Comparison of ENCODE assay signal across 9 cellular contexts in the genomic region with DNA sequence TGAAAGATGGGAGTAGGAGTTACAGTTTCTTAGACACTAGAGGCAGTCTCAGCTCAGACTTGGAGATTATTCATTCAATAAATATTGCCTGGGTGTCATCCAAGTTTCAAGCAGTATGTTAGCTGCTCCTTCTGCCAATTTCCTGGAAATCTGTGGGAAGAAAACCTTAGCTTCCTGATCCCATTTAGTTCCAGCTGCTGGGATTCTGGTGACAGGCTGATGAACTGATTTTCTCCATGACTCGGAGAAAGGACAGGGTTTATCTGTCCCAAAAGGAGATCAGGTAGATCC.
A peak's percentile ranks its signal among the peaks of the same experiment; 100 is the strongest.
DNase-seq lines count a peak whose midpoint lies in the region; ATAC-seq and TF ChIP-seq lines count a peak whose summit lies in the region.
"Had no signal": no experiment of that assay in that cellular context is flagged by ENCODE, and none has a peak within 500 bp of the region (broad histone marks: within the 10 kb centered on the region; RNA-seq: fewer than 3 reads in every experiment).

No MANE protein-coding gene starts in this region.

- H3K27me3 ChIP-seq in BJ (ENCODE audit: control insufficient read depth, insufficient read depth, low read length), result no peaks in the 10 kb centered on the region
- no peaks in the 10 kb centered on the region for H3K27me3 ChIP-seq in Panc1 (ENCODE audit: control insufficient read depth, insufficient read depth, low read length)
- no peaks in the 10 kb centered on the region for H3K27me3 ChIP-seq in transverse colon
- H3K27me3 ChIP-seq: upper lobe of right lung had no signal

- TF ChIP-seq EP300 in transverse colon (IDR thresholded peaks at IDR 0.05; ENCODE audit: low read depth), result no peak

- H3K4me1 ChIP-seq in Panc1 (ENCODE audit: control insufficient read depth, insufficient read depth, low read length) (no peaks in the 10 kb centered on the region), transverse colon (no peaks in the 10 kb centered on the region)

- H3K9me3 ChIP-seq in Panc1 (ENCODE audit: control insufficient read depth, insufficient read depth, low read depth, low read length) (no peaks in the 10 kb centered on the region), transverse colon (no peaks in the 10 kb centered on the region)
- H3K9me3 ChIP-seq: upper lobe of right lung had no signal

- in situ Hi-C loops in Panc1 (cut with HindIII; ENCODE audit: low pct_unique_long_range_greater_than_20kb, low sequenced_read_pairs) (no loop called here), transverse colon (cut with MboI; ENCODE audit: low pct_ligation_motif_present in 1 of 4, low pct_unique_long_range_greater_than_20kb in 1 of 4, low sequenced_read_pairs in 3 of 4) (no loop called here)

- H3K4me3 ChIP-seq in BJ (ENCODE audit: low read depth, low read length) (no peak overlapping the region), Panc1 (ENCODE audit: low read depth in 2 of 2, low read length in 2 of 2) (no peak overlapping the region), transverse colon (no peak overlapping the region)
- H3K4me3 ChIP-seq: upper lobe of right lung had no signal

- TF ChIP-seq CTCF in BJ (IDR thresholded peaks at IDR 0.05; ENCODE audit: insufficient read depth, low read depth, low read length), result no peak
- no peak for TF ChIP-seq CTCF in Panc1 (IDR thresholded peaks at IDR 0.05)
- no peak for TF ChIP-seq CTCF in transverse colon (IDR thresholded peaks at IDR 0.05)

- WGBS in transverse colon (ENCODE audit: low coverage in 1 of 2), 2 donors, result 86% methylated on average over 1 of the region's 1 CpG; no CpG with 5 or more reads in 1 of the 2 donors

- CTCF ChIA-PET in BJ (lab: Yijun Ruan, JAX) (interaction anchor here (0.8 to 6.1 kb wide), 30 partner anchors 9 to 706 kb away, joined by 3 to 132 read pairs (median 4); a partner anchor contains a TSS), Panc1 (lab: Charles Lee) (interaction anchor here (0.8 to 1.5 kb wide), 3 partner anchors 14 to 379 kb away, joined by 3 to 7 read pairs (median 6); no protein-coding TSS in a partner anchor)

- DNase-seq in BJ (ENCODE audit: low read depth) (peak; percentile 21), Panc1 (ENCODE audit: low read depth, low spot score) (no peak), dedifferentiated amniotic fluid mesenchymal stem cell (ENCODE audit: extremely low spot score) (peak; percentile 67), myocyte (ENCODE audit: low read depth) (peak; percentile 74), SW480 (ENCODE audit: low spot score) (no peak), NCI-H1105 (lab: John Stamatoyannopoulos, UW) (no peak), transverse colon (no peak), cardiac septum (ENCODE audit: low spot score) (no peak)
- DNase-seq: upper lobe of right lung had no signal

- POLR2A ChIA-PET in BJ (lab: Charles Lee) (no interaction called here), Panc1 (lab: Charles Lee) (no interaction called here)

- intact Hi-C loops in Panc1 (cut with micrococcal nuclease; ENCODE audit: unreplicated experiment), result no loop called here
- intact Hi-C loops in transverse colon (cut with DNase I; ENCODE audit: low total_unique reads), result no loop called here
- intact Hi-C loops in cardiac septum (cut with DNase I), result loop anchor here (5.0 to 10.0 kb wide), 2 partner anchors 105 to 383 kb away; no protein-coding TSS in a partner anchor

- H3K27ac ChIP-seq in Panc1 (ENCODE audit: low read length) (no peak overlapping the region), transverse colon (no peak overlapping the region)
- H3K27ac ChIP-seq: upper lobe of right lung had no signal

- H3K36me3 ChIP-seq in BJ (ENCODE audit: control insufficient read depth, insufficient read depth, low read length), result peaks cover 1% of the 10 kb centered on the region
- H3K36me3 ChIP-seq in Panc1 (ENCODE audit: control insufficient read depth, insufficient read depth, low read length), result no peaks in the 10 kb centered on the region; the same call in 1 of the 2 replicates
- peaks cover 0 to 13% (median 5%) of the 10 kb centered on the region in 4 donors for H3K36me3 ChIP-seq in transverse colon

- no peak for TF ChIP-seq POLR2A in transverse colon (IDR thresholded peaks at IDR 0.05)

- BruUV-seq in Panc1 (replicated peaks; lab: Mats Ljungman, UMichigan), result no TSS peak

- peak; percentile 23; the same call in 1 of the 2 replicates for ATAC-seq in Panc1

Comparison
In these comparisons a context has a peak if more than half of its experiments do, and no peak if none do; other contexts are left out.
1. DNase-seq: peak in BJ (single experiment), dedifferentiated amniotic fluid mesenchymal stem cell (single experiment) and myocyte (single experiment); none in Panc1 (single experiment), SW480 (single experiment), NCI-H1105 (single experiment), transverse colon (single experiment) and cardiac septum (single experiment).